1 cellular context compared by ENCODE assay signal in genomic region chr6:26322645-26323482, GRCh38.
TF ChIP-seq lines count a peak whose summit lies in the region.

No MANE protein-coding gene starts in this region.

TF ChIP-seq in GM23338, 12 proteins besides CTCF, POLR2A, EP300 and RAD21 (continued from another document):
- 0 out of 2 replicates have a peak, but pooled peaks have one; percentile 9 for TF ChIP-seq ZNF462 (CRISPR knock-in tag; IDR thresholded peaks at IDR 0.05)
